ENCODE assay signal across 30 cellular contexts in genomic region chr12:54405573-54405972, GRCh38. TPM values are rescaled to one million over a fixed set of nuclear protein-coding genes. Genes with fewer than 3 reads are reported as not detected.
DNase-seq lines count a peak whose midpoint lies in the region; ATAC-seq, FAIRE-seq and TF ChIP-seq lines count a peak whose summit lies in the region.
"Had no signal": no experiment of that assay in that cellular context is flagged by ENCODE, and none has a peak within 500 bp of the region (broad histone marks: within the 10 kb centered on the region; RNA-seq: fewer than 3 reads in every experiment).

No MANE protein-coding gene starts in this region.

- POLR2A ChIA-PET in K562 (lab: Yijun Ruan, JAX): interaction anchor here (1.0 to 1.7 kb wide), 2 partner anchors 14 to 61 kb away, joined by 3 to 8 read pairs; partner anchors contain the start of gene ITGA5
- POLR2A ChIA-PET in naive thymus-derived CD8-positive, alpha-beta T cell (lab: Charles Lee): interaction anchor here (1.1 to 2.2 kb wide), 2 partner anchors 10 to 14 kb away, joined by 5 to 12 read pairs; partner anchors contain the start of gene ITGA5

- no peaks in the 10 kb centered on the region for H3K9me3 Mint-ChIP-seq in activated naive CD8-positive, alpha-beta T cell (ENCODE audit: low read depth)
- no peaks in the 10 kb centered on the region for H3K9me3 Mint-ChIP-seq in activated naive CD8-positive, alpha-beta T cell treated with anti-CD3 and anti-CD28 coated beads, Interleukin-2, amount 50 U/mL, for 24 hours
- no peaks in the 10 kb centered on the region for H3K9me3 Mint-ChIP-seq in naive thymus-derived CD8-positive, alpha-beta T cell
- H3K9me3 Mint-ChIP-seq: activated CD4-positive, alpha-beta T cell treated with anti-CD3 and anti-CD28 coated beads, Interleukin-2, amount 10 ng/mL, durations not matched to agents 24 days and 14 days; activated T-helper 2 cell treated with anti-CD3 and anti-CD28 coated beads, Interferon-gamma antibody, Interleukin-2, Interleukin-4, amounts not matched to agents 10 μg/mL and 5 μg/mL and 100 μg/mL, durations not matched to agents 14 hours and 24 hours and 36 hours; brain had no signal

- H3K36me3 Mint-ChIP-seq in activated naive CD8-positive, alpha-beta T cell: peaks cover 2% of the 10 kb centered on the region
- peaks cover 27% of the 10 kb centered on the region for H3K36me3 Mint-ChIP-seq in activated naive CD8-positive, alpha-beta T cell treated with anti-CD3 and anti-CD28 coated beads, Interleukin-2, amount 50 U/mL, for 24 hours (ENCODE audit: low read depth)
- H3K36me3 Mint-ChIP-seq in naive thymus-derived CD8-positive, alpha-beta T cell: peaks cover 0 to 96% (median 27%) of the 10 kb centered on the region in 3 donors

- CTCF ChIA-PET in K562 (lab: Yijun Ruan, JAX; ENCODE audit: low intra/inter-chr PET ratio): interaction anchor here (2.3 kb wide), 1 partner anchor 33 kb away, joined by 10 read pairs; no protein-coding TSS in a partner anchor

- peaks cover 5% of the 10 kb centered on the region for H4K20me1 ChIP-seq in K562 (replicated peaks; ENCODE audit: control insufficient read depth, insufficient read depth, low read length)

- H3K27me3 Mint-ChIP-seq in activated naive CD8-positive, alpha-beta T cell: no peaks in the 10 kb centered on the region
- no peaks in the 10 kb centered on the region for H3K27me3 Mint-ChIP-seq in activated naive CD8-positive, alpha-beta T cell treated with anti-CD3 and anti-CD28 coated beads, Interleukin-2, amount 50 U/mL, for 24 hours
- no peaks in the 10 kb centered on the region for H3K27me3 Mint-ChIP-seq in naive thymus-derived CD8-positive, alpha-beta T cell
- H3K27me3 Mint-ChIP-seq: activated CD4-positive, alpha-beta T cell treated with anti-CD3 and anti-CD28 coated beads, Interleukin-2, amount 10 ng/mL, durations not matched to agents 24 days and 14 days had no signal

- H3K4me3 ChIP-seq in K562: no peak overlapping the region
- H3K4me3 ChIP-seq: adrenal gland, HAP-1, lung, PC-9 had no signal

- peak overlapping the region; percentile 37 for H3K27ac Mint-ChIP-seq in activated naive CD8-positive, alpha-beta T cell
- H3K27ac Mint-ChIP-seq in activated naive CD8-positive, alpha-beta T cell treated with anti-CD3 and anti-CD28 coated beads, Interleukin-2, amount 50 U/mL, for 24 hours: no peak overlapping the region
- peak overlapping the region; percentile 35 to 97 (median 86) for H3K27ac Mint-ChIP-seq in naive thymus-derived CD8-positive, alpha-beta T cell
- H3K27ac Mint-ChIP-seq: activated CD4-positive, alpha-beta T cell treated with anti-CD3 and anti-CD28 coated beads, Interleukin-2, amount 10 ng/mL, durations not matched to agents 24 days and 14 days; activated T-helper 2 cell treated with anti-CD3 and anti-CD28 coated beads, Interferon-gamma antibody, Interleukin-2, Interleukin-4, amounts not matched to agents 10 μg/mL and 5 μg/mL and 100 μg/mL, durations not matched to agents 14 hours and 24 hours and 36 hours; brain had no signal

- no peak for DNase-seq in activated naive CD8-positive, alpha-beta T cell treated with anti-CD3 and anti-CD28 coated beads, Interleukin-2, amount 50 U/mL, for 24 hours
- DNase-seq in K562 (ENCODE audit: extremely low read depth in 1 of 4, low spot score in 3 of 4): no peak
- no peak for DNase-seq in naive thymus-derived CD8-positive, alpha-beta T cell
- no peak for DNase-seq in activated CD4-positive, CD25-positive, alpha-beta regulatory T cell treated with anti-CD3 and anti-CD28 coated beads, Interleukin-2, amount 50 U/mL, for 72 hours
- DNase-seq in NCI-H1436 treated with DMSO at 0.1 percent for 48 hours (lab: John Stamatoyannopoulos, UW): no peak
- no peak for DNase-seq in glomerular visceral epithelial cell (ENCODE audit: extremely low spot score)
- DNase-seq: activated CD4-positive, alpha-beta T cell treated with anti-CD3 and anti-CD28 coated beads, Interleukin-2, amount 10 ng/mL, durations not matched to agents 24 days and 14 days; adrenal gland; BE2C; Calu3; head of caudate nucleus; KBM-7; NCI-H1105 treated with DMSO at 0.1 percent for 48 hours; NCI-H2029; NCI-H526; PC-9; SHP77; stimulated activated naive CD4-positive, alpha-beta T cell treated with Interleukin-2 at 50 U/mL for 16 hours had no signal

- in situ Hi-C loops in K562 (cut with MboI): no loop called here

- no peak overlapping the region for H3K27ac ChIP-seq in K562 (ENCODE audit: extremely low read depth, low read depth, low read length)
- H3K27ac ChIP-seq: PC-9, VCaP had no signal

- no peak for FAIRE-seq in K562 (lab: Jason Lieb, UNC)
- FAIRE-seq: HTR-8/SVneo had no signal

- H3K36me3 ChIP-seq in K562 (ENCODE audit: control insufficient read depth, insufficient read depth, low read length): peaks cover 96% of the 10 kb centered on the region
- H3K36me3 ChIP-seq: BE2C had no signal

- no peak overlapping the region for H3K9ac ChIP-seq in K562 (ENCODE audit: insufficient read depth in 1 of 2, low read depth in 2 of 2, low read length in 2 of 2)

- H3K9me3 ChIP-seq in K562 (replicated peaks; ENCODE audit: control insufficient read depth, insufficient read depth, low read depth, low read length): no peaks in the 10 kb centered on the region
- H3K9me3 ChIP-seq: adrenal gland, BE2C, HAP-1 had no signal

- peaks cover 21% of the 10 kb centered on the region for H3K4me1 Mint-ChIP-seq in activated naive CD8-positive, alpha-beta T cell (ENCODE audit: low read depth)
- peaks cover 6% of the 10 kb centered on the region for H3K4me1 Mint-ChIP-seq in activated naive CD8-positive, alpha-beta T cell treated with anti-CD3 and anti-CD28 coated beads, Interleukin-2, amount 50 U/mL, for 24 hours
- H3K4me1 Mint-ChIP-seq in naive thymus-derived CD8-positive, alpha-beta T cell: peaks cover 16 to 50% (median 45%) of the 10 kb centered on the region in 4 donors
- H3K4me1 Mint-ChIP-seq: brain had no signal

- WGBS in K562 (ENCODE audit: insufficient coverage, low coverage, missing lambda C conversion rate): 92% methylated on average over 7 of the region's 7 CpGs

- peaks cover 0 to 3% of the 10 kb centered on the region in 2 experiments; a peak in 1 of 5 replicates for H3K4me1 ChIP-seq in K562 (replicated peaks in 1 of 2; ENCODE audit: control insufficient read depth in 2 of 2, insufficient read depth in 2 of 2, low read length in 2 of 2)
- H3K4me1 ChIP-seq: BE2C, HAP-1 had no signal

- no peak for ATAC-seq in activated naive CD8-positive, alpha-beta T cell treated with anti-CD3 and anti-CD28 coated beads, Interleukin-2, amount 50 U/mL, for 24 hours
- ATAC-seq in K562 (no peak), GM19351 (IDR thresholded peaks at IDR 0.05; ENCODE audit: unreplicated experiment) (no peak)
- no peak for ATAC-seq in naive thymus-derived CD8-positive, alpha-beta T cell
- ATAC-seq: sciatic nerve had no signal

- no peak overlapping the region for H3K4me3 Mint-ChIP-seq in activated naive CD8-positive, alpha-beta T cell
- H3K4me3 Mint-ChIP-seq in activated naive CD8-positive, alpha-beta T cell treated with anti-CD3 and anti-CD28 coated beads, Interleukin-2, amount 50 U/mL, for 24 hours: no peak overlapping the region
- no peak overlapping the region for H3K4me3 Mint-ChIP-seq in naive thymus-derived CD8-positive, alpha-beta T cell
- H3K4me3 Mint-ChIP-seq: activated CD4-positive, alpha-beta T cell treated with anti-CD3 and anti-CD28 coated beads, Interleukin-2, amount 10 ng/mL, durations not matched to agents 24 days and 14 days; brain had no signal

- intact Hi-C loops in K562 (cut with micrococcal nuclease): no loop called here

- no peak for TF ChIP-seq RAD21 in K562 (CRISPR knock-in tag; conservative IDR thresholded peaks at IDR 0.05 in 1 of 2, IDR thresholded peaks at IDR 0.05 in 1 of 2)

- H3K4me2 ChIP-seq in K562 (ENCODE audit: insufficient read depth, low read length): no peak overlapping the region
- H3K4me2 ChIP-seq: PC-9 had no signal

- H3K79me2 ChIP-seq in K562 (ENCODE audit: control insufficient read depth, insufficient read depth, low read length): no peaks in the 10 kb centered on the region; the same call in 2 of the 3 replicates

- BruUV-seq in K562 (replicated peaks; lab: Mats Ljungman, UMichigan): no TSS peak

- TF ChIP-seq EP300 in K562 (IDR thresholded peaks at IDR 0.05; ENCODE audit: low read length): no peak

- no peak overlapping the region for H2AFZ ChIP-seq in K562 (ENCODE audit: low read depth, low read length)
- H2AFZ ChIP-seq: PC-9 had no signal

- no peaks in the 10 kb centered on the region for H3K27me3 ChIP-seq in K562 (ENCODE audit: control insufficient read depth in 2 of 2, insufficient read depth in 2 of 2, low read length in 2 of 2)
- H3K27me3 ChIP-seq: adrenal gland had no signal

- peaks cover 5% of the 10 kb centered on the region for H3K9me1 ChIP-seq in K562 (ENCODE audit: control insufficient read depth, insufficient read depth, low read length)

- TF ChIP-seq CTCF in K562 (IDR thresholded peaks at IDR 0.05 in 2 of 3, conservative IDR thresholded peaks at IDR 0.05 in 1 of 3; ENCODE audit: insufficient read depth in 2 of 3, low read depth in 1 of 3, low read length in 3 of 3): no peak

- no peak for TF ChIP-seq POLR2A in K562 (conservative IDR thresholded peaks at IDR 0.05)

RNA-seq across cellular contexts. Expression of gene ITGA5, which starts 13.5 kb away (rescaled TPM):
- 326 and 672 TPM in 2 replicates for total RNA-seq in K562 (2011; cell fraction: chromatin; rRNA removed; ENCODE audit: low replicate concordance)
- total RNA-seq in K562 (2011; cell fraction: nucleolus; rRNA removed): 425 and 592 TPM in 2 replicates
- 368 and 393 TPM in 2 replicates for total RNA-seq in K562 (2011; cell fraction: nucleoplasm; rRNA removed)
- total RNA-seq in K562 (2014; rRNA removed): 47.4 and 59.0 TPM in 2 replicates
- total RNA-seq in K562 (2014; rRNA removed; fragmentation: Illumina TruSeq; extraction: Trizol): 41.7 and 49.0 TPM in 2 replicates
- total RNA-seq in K562 (2015; rRNA removed; fragmentation: Illumina TruSeq; extraction: Trizol): 33.7 and 34.5 TPM in 2 replicates
- total RNA-seq in K562 (2021): 71.0 and 75.2 TPM in 2 replicates
- 55.5 and 114 TPM in 2 replicates for polyA plus RNA-seq in K562 (2011; rRNA removed)
- 44.7 and 52.4 TPM in 2 replicates for polyA plus RNA-seq in K562 (2011; cell fraction: cytosol; rRNA removed)
- polyA plus RNA-seq in K562 (2011; cell fraction: nucleus; rRNA removed): 273 and 364 TPM in 2 replicates
- 58.8 and 103 TPM in 2 replicates for polyA plus RNA-seq in K562 (2012)
- polyA plus RNA-seq in K562 (2014; fragmentation: Illumina TruSeq; extraction: Trizol): 82.1 and 82.8 TPM in 2 replicates
- polyA plus RNA-seq in K562 (2014; fragmentation: Nextera tagmentation; extraction: Ambion mirVana): 1 to 10 TPM; 9.1 to 9.2 TPM
- 34.0 and 36.0 TPM in 2 replicates for polyA plus RNA-seq in K562 (2014; rRNA removed)
- 104 and 113 TPM in 2 replicates for polyA minus RNA-seq in K562 (2011; rRNA and poly(A)+ RNA removed)
- polyA minus RNA-seq in K562 (2011; cell fraction: cytosol; rRNA and poly(A)+ RNA removed): 72.0 and 119 TPM in 2 replicates
- 150 and 186 TPM in 2 replicates for polyA minus RNA-seq in K562 (2011; cell fraction: nucleus; rRNA and poly(A)+ RNA removed)
- total RNA-seq in naive thymus-derived CD8-positive, alpha-beta T cell: 100 to 1,000 TPM; 126 to 127 TPM
- 10 to 100 TPM; 13.4 to 44.5 (median 19.7) TPM for polyA plus RNA-seq in naive thymus-derived CD8-positive, alpha-beta T cell

RNA-seq across cellular contexts. Expression of gene ZNF385A, which starts 21.0 kb away (rescaled TPM):
- total RNA-seq in K562 (2011; cell fraction: chromatin; rRNA removed; ENCODE audit: low replicate concordance): 8.1 and 25.0 TPM in 2 replicates
- total RNA-seq in K562 (2011; cell fraction: nucleolus; rRNA removed): 9.7 and 11.1 TPM in 2 replicates
- total RNA-seq in K562 (2011; cell fraction: nucleoplasm; rRNA removed): 9.7 and 11.8 TPM in 2 replicates
- 15.9 and 17.7 TPM in 2 replicates for total RNA-seq in K562 (2014; rRNA removed)
- 3.5 and 3.7 TPM in 2 replicates for total RNA-seq in K562 (2014; rRNA removed; fragmentation: Illumina TruSeq; extraction: Trizol)
- 5.9 and 8.7 TPM in 2 replicates for total RNA-seq in K562 (2015; rRNA removed; fragmentation: Illumina TruSeq; extraction: Trizol)
- 96.5 and 111 TPM in 2 replicates for total RNA-seq in K562 (2021)
- 7.7 and 15.6 TPM in 2 replicates for polyA plus RNA-seq in K562 (2011; rRNA removed)
- polyA plus RNA-seq in K562 (2011; cell fraction: cytosol; rRNA removed): 11.8 and 25.5 TPM in 2 replicates
- 15.0 and 32.1 TPM in 2 replicates for polyA plus RNA-seq in K562 (2011; cell fraction: nucleus; rRNA removed)
- polyA plus RNA-seq in K562 (2012): 35.9 and 43.9 TPM in 2 replicates
- polyA plus RNA-seq in K562 (2014; fragmentation: Illumina TruSeq; extraction: Trizol): 65.7 and 88.2 TPM in 2 replicates
- polyA plus RNA-seq in K562 (2014; fragmentation: Nextera tagmentation; extraction: Ambion mirVana): 1 to 10 TPM; 1.0 TPM
- polyA plus RNA-seq in K562 (2014; rRNA removed): 30.3 and 34.6 TPM in 2 replicates
- polyA minus RNA-seq in K562 (2011; rRNA and poly(A)+ RNA removed): 4.7 and 6.3 TPM in 2 replicates
- polyA minus RNA-seq in K562 (2011; cell fraction: cytosol; rRNA and poly(A)+ RNA removed): 31.2 and 48.8 TPM in 2 replicates
- 6.7 and 8.1 TPM in 2 replicates for polyA minus RNA-seq in K562 (2011; cell fraction: nucleus; rRNA and poly(A)+ RNA removed)
- 1 to 10 TPM; 1.7 to 3.2 TPM for total RNA-seq in naive thymus-derived CD8-positive, alpha-beta T cell
- polyA plus RNA-seq in naive thymus-derived CD8-positive, alpha-beta T cell: under 1 TPM in 1 of 3 donors, not detected in 2; 0.42 TPM

RNA-seq across cellular contexts. Expression of gene GPR84, which starts 41.3 kb away (rescaled TPM):
- total RNA-seq in K562 (2011; cell fraction: chromatin; rRNA removed; ENCODE audit: low replicate concordance): 0.48 and 1.8 TPM in 2 replicates
- total RNA-seq in K562 (2011; cell fraction: nucleolus; rRNA removed): 0.13 and 0.17 TPM in 2 replicates
- 0.44 and 0.69 TPM in 2 replicates for total RNA-seq in K562 (2011; cell fraction: nucleoplasm; rRNA removed)
- 0.16 TPM in 1 of 2 replicates, not detected in the other for total RNA-seq in K562 (2014; rRNA removed)
- 0.11 TPM in 1 of 2 replicates, not detected in the other for total RNA-seq in K562 (2014; rRNA removed; fragmentation: Illumina TruSeq; extraction: Trizol)
- not detected in 2 replicates for total RNA-seq in K562 (2015; rRNA removed; fragmentation: Illumina TruSeq; extraction: Trizol)
- total RNA-seq in K562 (2021): not detected in 2 replicates
- 0.16 TPM in 1 of 2 replicates, not detected in the other for polyA plus RNA-seq in K562 (2011; rRNA removed)
- polyA plus RNA-seq in K562 (2011; cell fraction: cytosol; rRNA removed): not detected in 2 replicates
- polyA plus RNA-seq in K562 (2011; cell fraction: nucleus; rRNA removed): 0.25 and 0.44 TPM in 2 replicates
- polyA plus RNA-seq in K562 (2012): 0.07 and 0.47 TPM in 2 replicates
- 0.10 TPM in 1 of 2 replicates, not detected in the other for polyA plus RNA-seq in K562 (2014; fragmentation: Illumina TruSeq; extraction: Trizol)
- polyA plus RNA-seq in K562 (2014; fragmentation: Nextera tagmentation; extraction: Ambion mirVana): under 1 TPM; 0.07 to 0.18 TPM
- polyA plus RNA-seq in K562 (2014; rRNA removed): not detected in 2 replicates
- polyA minus RNA-seq in K562 (2011; rRNA and poly(A)+ RNA removed): 0.12 TPM in 1 of 2 replicates, not detected in the other
- polyA minus RNA-seq in K562 (2011; cell fraction: cytosol; rRNA and poly(A)+ RNA removed): not detected in 2 replicates
- polyA minus RNA-seq in K562 (2011; cell fraction: nucleus; rRNA and poly(A)+ RNA removed): 0.22 TPM in 1 of 2 replicates, not detected in the other
- not detected for total RNA-seq in naive thymus-derived CD8-positive, alpha-beta T cell
- not detected for polyA plus RNA-seq in naive thymus-derived CD8-positive, alpha-beta T cell
- total RNA-seq: A673, Calu3, kidney epithelial cell, MCF 10A, PC-9 had no signal
